39 cellular contexts compared by ENCODE assay signal in the genomic region with DNA sequence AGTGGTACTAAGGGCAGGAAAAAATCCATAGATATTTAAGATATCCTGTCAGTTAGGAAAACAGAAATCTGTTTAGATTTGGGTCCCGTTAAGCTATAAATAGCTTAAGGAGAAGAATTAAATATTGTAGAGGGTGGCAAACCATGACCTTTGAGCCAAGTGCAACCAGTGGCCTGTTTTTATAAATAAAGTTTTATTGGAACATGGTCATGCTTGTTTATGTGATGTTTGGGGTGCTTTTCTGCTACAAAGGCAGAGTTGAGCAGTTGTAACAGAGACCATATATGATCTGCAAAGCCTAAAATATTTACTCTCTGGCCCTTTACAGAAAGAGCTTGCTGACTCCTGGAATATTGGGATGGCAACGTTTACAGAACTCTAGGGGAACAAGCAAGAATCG.
"Had no signal": no experiment of that assay in that cellular context is flagged by ENCODE, and none has a peak within 500 bp of the region (broad histone marks: within the 10 kb centered on the region; RNA-seq: fewer than 3 reads in every experiment).

No MANE protein-coding gene starts in this region.

- H3K36me3 ChIP-seq: adrenal gland, ascending aorta, brain microvascular endothelial cell, breast epithelium, cardiac muscle cell had no signal

- H3K4me3 Mint-ChIP-seq: activated naive CD4-positive, alpha-beta T cell treated with anti-CD3 and anti-CD28 coated beads for 36 hours; activated naive CD4-positive, alpha-beta T cell treated with anti-CD3 and anti-CD28 coated beads, Interleukin-2, amount 10 ng/mL, durations not matched to agents 7 days and 5 days; activated naive CD4-positive, alpha-beta T cell treated with anti-CD3 and anti-CD28 coated beads, Interleukin-2, amount 50 U/mL, for 24 hours; activated naive CD8-positive, alpha-beta T cell; activated naive CD8-positive, alpha-beta T cell treated with anti-CD3 and anti-CD28 coated beads for 36 hours; activated naive CD8-positive, alpha-beta T cell treated with anti-CD3 and anti-CD28 coated beads, Interleukin-2, amount 10 ng/mL, durations not matched to agents 7 days and 5 days; activated naive CD8-positive, alpha-beta T cell treated with anti-CD3 and anti-CD28 coated beads, Interleukin-2, amount 50 U/mL, for 24 hours; activated T-cell treated with anti-CD3 and anti-CD28 coated beads, Interleukin-2, amount 50 U/mL, for 24 hours; activated T-cell treated with anti-CD3 and anti-CD28 coated beads, Interleukin-2, amount 50 U/mL, for 4 hours; activated T-cell treated with anti-CD3 and anti-CD28 coated beads, Interleukin-2, amount 50 U/mL, for 72 hours; activated T-helper 1 cell treated with anti-CD3 and anti-CD28 coated beads, Interleukin-12 subunit alpha, Interleukin-12 subunit beta, Interleukin-2, Interleukin-4 antibody, amounts not matched to agents 30 ng/mL and 10 ng/mL and 1 ng/mL, durations not matched to agents 14 hours and 24 hours and 36 hours; activated T-helper 17 cell treated with anti-CD3 and anti-CD28 coated beads, Interleukin-2, amount 50 U/mL, for 72 hours; brain; central memory CD8-positive, alpha-beta T cell had no signal

- DNase-seq: activated effector memory CD4-positive, alpha-beta T cell treated with anti-CD3 and anti-CD28 coated beads, Interleukin-2, amount 50 U/mL, for 16 hours; activated effector memory CD4-positive, alpha-beta T cell treated with Interleukin-2 at 50 U/mL for 16 hours; activated gamma-delta T cell; activated gamma-delta T cell treated with Interleukin-2 at 50 U/mL for 16 hours; activated naive CD4-positive, alpha-beta T cell; activated naive CD4-positive, alpha-beta T cell treated with anti-CD3 and anti-CD28 coated beads for 36 hours; activated naive CD4-positive, alpha-beta T cell treated with anti-CD3 and anti-CD28 coated beads, Interleukin-2, amount 10 ng/mL, durations not matched to agents 7 days and 5 days; activated naive CD4-positive, alpha-beta T cell treated with anti-CD3 and anti-CD28 coated beads, Interleukin-2, amount 50 U/mL, for 16 hours; activated naive CD4-positive, alpha-beta T cell treated with Interleukin-2 at 50 U/mL for 16 hours; activated naive CD8-positive, alpha-beta T cell treated with anti-CD3 and anti-CD28 coated beads for 36 hours; activated naive CD8-positive, alpha-beta T cell treated with anti-CD3 and anti-CD28 coated beads, Interleukin-2, amount 10 ng/mL, durations not matched to agents 7 days and 5 days; activated naive CD8-positive, alpha-beta T cell treated with anti-CD3 and anti-CD28 coated beads, Interleukin-2, amount 50 U/mL, for 24 hours; activated T-cell treated with anti-CD3 and anti-CD28 coated beads, Interleukin-2, amount 50 U/mL, for 24 hours; activated T-cell treated with anti-CD3 and anti-CD28 coated beads, Interleukin-2, amount 50 U/mL, for 4 hours; activated T-cell treated with anti-CD3 and anti-CD28 coated beads, Interleukin-2, amount 50 U/mL, for 48 hours; activated T-cell treated with anti-CD3 and anti-CD28 coated beads, Interleukin-2, amount 50 U/mL, for 72 hours; adrenal gland; amniotic stem cell; amygdala; anterior cingulate cortex; aorta; body of pancreas; brain microvascular endothelial cell; caudate nucleus; central memory CD4-positive, alpha-beta T cell; cerebellar nuclear complex had no signal

- H3K27me3 Mint-ChIP-seq: activated naive CD4-positive, alpha-beta T cell treated with anti-CD3 and anti-CD28 coated beads, Interleukin-2, amount 50 U/mL, for 24 hours; activated T-helper 17 cell treated with anti-CD3 and anti-CD28 coated beads, Interleukin-2, amount 50 U/mL, for 72 hours; central memory CD8-positive, alpha-beta T cell had no signal

- ATAC-seq: activated naive CD4-positive, alpha-beta T cell treated with anti-CD3 and anti-CD28 coated beads, Interleukin-2, amount 50 U/mL, for 72 hours; activated naive CD8-positive, alpha-beta T cell treated with anti-CD3 and anti-CD28 coated beads, Interleukin-2, amount 50 U/mL, for 24 hours; activated T-cell treated with anti-CD3 and anti-CD28 coated beads, Interleukin-2, amount 50 U/mL, for 4 hours; activated T-cell treated with anti-CD3 and anti-CD28 coated beads, Interleukin-2, amount 50 U/mL, for 72 hours; activated T-helper 17 cell treated with anti-CD3 and anti-CD28 coated beads, Interleukin-2, amount 50 U/mL, for 72 hours; body of pancreas had no signal

- H3K27ac ChIP-seq: adrenal gland, ascending aorta, body of pancreas, brain microvascular endothelial cell, breast epithelium, cardiac muscle cell had no signal

- FAIRE-seq: astrocyte, bronchial epithelial cell had no signal

- H3K36me3 Mint-ChIP-seq: activated naive CD4-positive, alpha-beta T cell treated with anti-CD3 and anti-CD28 coated beads, Interleukin-2, amount 10 ng/mL, durations not matched to agents 7 days and 5 days; activated naive CD4-positive, alpha-beta T cell treated with anti-CD3 and anti-CD28 coated beads, Interleukin-2, amount 50 U/mL, for 72 hours; activated naive CD8-positive, alpha-beta T cell; activated naive CD8-positive, alpha-beta T cell treated with anti-CD3 and anti-CD28 coated beads for 36 hours; brain had no signal

- H3K9me3 Mint-ChIP-seq: activated naive CD4-positive, alpha-beta T cell treated with anti-CD3 and anti-CD28 coated beads for 36 hours; activated naive CD4-positive, alpha-beta T cell treated with anti-CD3 and anti-CD28 coated beads, Interleukin-2, amount 10 ng/mL, durations not matched to agents 7 days and 5 days; activated naive CD4-positive, alpha-beta T cell treated with anti-CD3 and anti-CD28 coated beads, Interleukin-2, amount 50 U/mL, for 24 hours; activated naive CD4-positive, alpha-beta T cell treated with anti-CD3 and anti-CD28 coated beads, Interleukin-2, amount 50 U/mL, for 72 hours; activated naive CD8-positive, alpha-beta T cell treated with anti-CD3 and anti-CD28 coated beads for 36 hours; activated naive CD8-positive, alpha-beta T cell treated with anti-CD3 and anti-CD28 coated beads, Interleukin-2, amount 10 ng/mL, durations not matched to agents 7 days and 5 days; activated naive CD8-positive, alpha-beta T cell treated with anti-CD3 and anti-CD28 coated beads, Interleukin-2, amount 50 U/mL, for 24 hours; activated T-cell treated with anti-CD3 and anti-CD28 coated beads, Interleukin-2, amount 50 U/mL, for 24 hours; activated T-cell treated with anti-CD3 and anti-CD28 coated beads, Interleukin-2, amount 50 U/mL, for 4 hours; activated T-cell treated with anti-CD3 and anti-CD28 coated beads, Interleukin-2, amount 50 U/mL, for 72 hours; activated T-helper 1 cell treated with anti-CD3 and anti-CD28 coated beads, Interleukin-12 subunit alpha, Interleukin-12 subunit beta, Interleukin-2, Interleukin-4 antibody, amounts not matched to agents 30 ng/mL and 10 ng/mL and 1 ng/mL, durations not matched to agents 14 hours and 24 hours and 36 hours; activated T-helper 17 cell treated with anti-CD3 and anti-CD28 coated beads, Interleukin-2, amount 50 U/mL, for 72 hours; activated T-helper 2 cell treated with anti-CD3 and anti-CD28 coated beads, Interferon-gamma antibody, Interleukin-2, Interleukin-4, amounts not matched to agents 10 μg/mL and 5 μg/mL and 100 μg/mL, durations not matched to agents 14 hours and 24 hours and 36 hours; central memory CD8-positive, alpha-beta T cell had no signal

- H3K9me3 ChIP-seq: adrenal gland, ascending aorta, body of pancreas, breast epithelium had no signal

- H3K27me3 ChIP-seq: ascending aorta, body of pancreas, brain microvascular endothelial cell, breast epithelium, cardiac muscle cell had no signal

- H3K27ac Mint-ChIP-seq: activated naive CD4-positive, alpha-beta T cell treated with anti-CD3 and anti-CD28 coated beads for 36 hours; activated naive CD4-positive, alpha-beta T cell treated with anti-CD3 and anti-CD28 coated beads, Interleukin-2, amount 10 ng/mL, durations not matched to agents 7 days and 5 days; activated naive CD4-positive, alpha-beta T cell treated with anti-CD3 and anti-CD28 coated beads, Interleukin-2, amount 50 U/mL, for 24 hours; activated naive CD8-positive, alpha-beta T cell; activated naive CD8-positive, alpha-beta T cell treated with anti-CD3 and anti-CD28 coated beads for 36 hours; activated naive CD8-positive, alpha-beta T cell treated with anti-CD3 and anti-CD28 coated beads, Interleukin-2, amount 10 ng/mL, durations not matched to agents 7 days and 5 days; activated naive CD8-positive, alpha-beta T cell treated with anti-CD3 and anti-CD28 coated beads, Interleukin-2, amount 50 U/mL, for 24 hours; activated T-cell treated with anti-CD3 and anti-CD28 coated beads, Interleukin-2, amount 50 U/mL, for 24 hours; activated T-cell treated with anti-CD3 and anti-CD28 coated beads, Interleukin-2, amount 50 U/mL, for 72 hours; activated T-helper 1 cell treated with anti-CD3 and anti-CD28 coated beads, Interleukin-12 subunit alpha, Interleukin-12 subunit beta, Interleukin-2, Interleukin-4 antibody, amounts not matched to agents 30 ng/mL and 10 ng/mL and 1 ng/mL, durations not matched to agents 14 hours and 24 hours and 36 hours; activated T-helper 2 cell treated with anti-CD3 and anti-CD28 coated beads, Interferon-gamma antibody, Interleukin-2, Interleukin-4, amounts not matched to agents 10 μg/mL and 5 μg/mL and 100 μg/mL, durations not matched to agents 14 hours and 24 hours and 36 hours; brain had no signal

- H3K4me1 ChIP-seq: breast epithelium had no signal

- H3K4me3 ChIP-seq: adrenal gland, ascending aorta, body of pancreas, breast epithelium, cardiac muscle cell had no signal
